ENCODE assay signal across 10 cellular contexts in genomic region chr1:77313491-77313890, GRCh38. TPM values are rescaled to one million over a fixed set of nuclear protein-coding genes. Genes with fewer than 3 reads are reported as not detected.
DNase-seq lines count a peak whose midpoint lies in the region; ATAC-seq, FAIRE-seq and TF ChIP-seq lines count a peak whose summit lies in the region.
"Had no signal": no experiment of that assay in that cellular context is flagged by ENCODE, and none has a peak within 500 bp of the region (broad histone marks: within the 10 kb centered on the region; RNA-seq: fewer than 3 reads in every experiment).

No MANE protein-coding gene starts in this region.

- H3K9me3 ChIP-seq in GM23248 (ENCODE audit: low read depth), result no peaks in the 10 kb centered on the region
- H3K9me3 ChIP-seq in PC-3 (ENCODE audit: low read length), result no peaks in the 10 kb centered on the region
- H3K9me3 ChIP-seq: upper lobe of left lung had no signal

- no peaks in the 10 kb centered on the region for H3K27me3 ChIP-seq in GM23248 (replicated peaks; ENCODE audit: insufficient read depth)
- H3K27me3 ChIP-seq in PC-3 (ENCODE audit: low read length), result no peaks in the 10 kb centered on the region
- H3K27me3 ChIP-seq: upper lobe of left lung had no signal

- in situ Hi-C loops in GM23248 (cut with MboI), result no loop called here

- no peaks in the 10 kb centered on the region for H3K36me3 Mint-ChIP-seq in progenitor cell of endocrine pancreas (ENCODE audit: insufficient read depth)

- H3F3A ChIP-seq in GM23248 (ENCODE audit: insufficient read depth) (peaks cover 29% of the 10 kb centered on the region), PC-3 (ENCODE audit: low read length, unreplicated experiment) (no peaks in the 10 kb centered on the region)

- BruUV-seq in PC-3 (replicated peaks; lab: Mats Ljungman, UMichigan), result no TSS peak

- H3K9ac ChIP-seq in GM23248, result no peak overlapping the region
- no peak overlapping the region for H3K9ac ChIP-seq in PC-3 (ENCODE audit: low read length)
- H3K9ac ChIP-seq: KMS-11 had no signal

- ATAC-seq in PC-3, result peak; percentile 70
- no peak for ATAC-seq in GM18519 (IDR thresholded peaks at IDR 0.05; ENCODE audit: low FRiP score, unreplicated experiment)

- no peaks in the 10 kb centered on the region for H3K36me3 ChIP-seq in GM23248 (ENCODE audit: low read depth)
- no peaks in the 10 kb centered on the region for H3K36me3 ChIP-seq in PC-3 (ENCODE audit: low read depth, low read length)
- H3K36me3 ChIP-seq: upper lobe of left lung had no signal

- H3K4me1 ChIP-seq in GM23248 (ENCODE audit: insufficient read depth), result peaks cover 17% of the 10 kb centered on the region
- H3K4me1 ChIP-seq in PC-3 (ENCODE audit: insufficient read depth, low read length), result peaks cover under 1% of the 10 kb centered on the region
- H3K4me1 ChIP-seq: upper lobe of left lung had no signal

- H3K27ac ChIP-seq in GM23248 (no peak overlapping the region), PC-3 (ENCODE audit: low read length) (no peak overlapping the region)
- H3K27ac ChIP-seq: KMS-11, upper lobe of left lung had no signal

- CTCF ChIA-PET in PC-3 (lab: Charles Lee), result interaction anchor here (0.5 kb wide), 1 partner anchor 98 kb away, joined by 3 read pairs; no protein-coding TSS in a partner anchor

- intact Hi-C loops in PC-3 (cut with micrococcal nuclease), result loop anchor here (2.0 kb wide), 1 partner anchor 165 kb away; no protein-coding TSS in a partner anchor

- H3K4me3 ChIP-seq in GM23248 (no peak overlapping the region), PC-3 (ENCODE audit: low read length) (no peak overlapping the region)
- H3K4me3 ChIP-seq: upper lobe of left lung had no signal

- H3K27me3 Mint-ChIP-seq in progenitor cell of endocrine pancreas, result no peaks in the 10 kb centered on the region

- no peak overlapping the region for H3K4me3 Mint-ChIP-seq in progenitor cell of endocrine pancreas (ENCODE audit: low read depth)

- H3K79me2 ChIP-seq in GM23248 (ENCODE audit: insufficient read depth), result 0 out of 2 replicates have a peak, but pooled peaks cover 8% of the 10 kb centered on the region
- no peaks in the 10 kb centered on the region for H3K79me2 ChIP-seq in PC-3 (ENCODE audit: low read length)

- H2AFZ ChIP-seq in GM23248 (no peak overlapping the region), PC-3 (ENCODE audit: low read length) (peak overlapping the region; percentile 33; the same call in 1 of the 2 replicates)

- H3K4me1 Mint-ChIP-seq in progenitor cell of endocrine pancreas (ENCODE audit: low read depth), result no peaks in the 10 kb centered on the region

- no peak for FAIRE-seq in D721Med (lab: Jason Lieb, UNC)

- POLR2A ChIA-PET in PC-3 (lab: Charles Lee; ENCODE audit: unreplicated experiment), result no interaction called here

- no peak overlapping the region for H3K27ac Mint-ChIP-seq in progenitor cell of endocrine pancreas

- 87 to 92% methylated on average over 8 of the region's 8 CpGs for WGBS in GM23248 (ENCODE audit: low coverage in 1 of 2, low lambda C conversion rate in 2 of 2, missing lambda C conversion rate in 2 of 2), 2 experiments

- DNase-seq in D721Med (ENCODE audit: insufficient read length, low spot score) (no peak), GM23248 (peak; percentile 5), PC-3 (peak; percentile 41), progenitor cell of endocrine pancreas (ENCODE audit: low spot score, unreplicated experiment) (no peak), cortex of kidney (lab: John Stamatoyannopoulos, UW) (no peak), NCI-H345 (lab: John Stamatoyannopoulos, UW) (no peak)
- DNase-seq in central memory CD4-positive, alpha-beta T cell, result peak; percentile 9
- DNase-seq: upper lobe of left lung had no signal

- H3K9me3 Mint-ChIP-seq in progenitor cell of endocrine pancreas (ENCODE audit: low read depth), result no peaks in the 10 kb centered on the region

- peak; percentile 25 for TF ChIP-seq CTCF in D721Med (IDR thresholded peaks at IDR 0.05; ENCODE audit: insufficient read depth, missing control alignments)
- peak; percentile 63 for TF ChIP-seq CTCF in PC-3 (conservative IDR thresholded peaks at IDR 0.05; ENCODE audit: low read depth, low read length)
- TF ChIP-seq CTCF in progenitor cell of endocrine pancreas (IDR thresholded peaks at IDR 0.05; ENCODE audit: unreplicated experiment), result peak; percentile 47

- no peaks in the 10 kb centered on the region for H4K20me1 ChIP-seq in GM23248 (ENCODE audit: insufficient read depth)
- no peaks in the 10 kb centered on the region for H4K20me1 ChIP-seq in PC-3 (ENCODE audit: low read length)

- no peak overlapping the region for H3K4me2 ChIP-seq in GM23248 (ENCODE audit: unreplicated experiment)
- no peak overlapping the region for H3K4me2 ChIP-seq in PC-3 (ENCODE audit: low read length)
- H3K4me2 ChIP-seq: KMS-11 had no signal

- 0 out of 2 replicates have a peak, but pooled peaks cover 3% of the 10 kb centered on the region for H3K9me2 ChIP-seq in GM23248 (ENCODE audit: insufficient read depth)
- H3K9me2 ChIP-seq in PC-3 (replicated peaks; ENCODE audit: low read length), result no peaks in the 10 kb centered on the region

RNA-seq across cellular contexts. Expression of gene AK5, which starts 31.7 kb away (rescaled TPM):
- 65.3 and 81.3 TPM in 2 replicates for total RNA-seq in GM23248 (2014; rRNA removed; shearing (Covaris generic))
- polyA plus RNA-seq in GM23248 (2016; fragmentation: Nextera tagmentation; extraction: Ambion mirVana), result 78.8 and 83.9 TPM in 2 replicates
- total RNA-seq in PC-3 (2014; rRNA removed) (3.4 and 3.8 TPM in 2 replicates), progenitor cell of endocrine pancreas (4.0 and 4.4 TPM in 2 replicates)

Comparison
In these comparisons a context has a peak if more than half of its experiments do, and no peak if none do; other contexts are left out.
1. DNase-seq: peak in GM23248 (single experiment), PC-3 (single experiment) and central memory CD4-positive, alpha-beta T cell (single experiment); none in D721Med (single experiment), progenitor cell of endocrine pancreas (single experiment), cortex of kidney (single experiment) and NCI-H345 (single experiment).
2. RNA of gene AK5, which starts 31.7 kb away (total RNA-seq): 65.3 to 81.3 TPM in GM23248; 4.0 to 4.4 TPM in progenitor cell of endocrine pancreas and 3.4 to 3.8 TPM in PC-3; every median in the first group is over 10 times any median in the second.
3. Peak in every context shown above with its lines, with median percentiles within 50 percentile points of each other: CTCF ChIP-seq.